In the genomic region with DNA sequence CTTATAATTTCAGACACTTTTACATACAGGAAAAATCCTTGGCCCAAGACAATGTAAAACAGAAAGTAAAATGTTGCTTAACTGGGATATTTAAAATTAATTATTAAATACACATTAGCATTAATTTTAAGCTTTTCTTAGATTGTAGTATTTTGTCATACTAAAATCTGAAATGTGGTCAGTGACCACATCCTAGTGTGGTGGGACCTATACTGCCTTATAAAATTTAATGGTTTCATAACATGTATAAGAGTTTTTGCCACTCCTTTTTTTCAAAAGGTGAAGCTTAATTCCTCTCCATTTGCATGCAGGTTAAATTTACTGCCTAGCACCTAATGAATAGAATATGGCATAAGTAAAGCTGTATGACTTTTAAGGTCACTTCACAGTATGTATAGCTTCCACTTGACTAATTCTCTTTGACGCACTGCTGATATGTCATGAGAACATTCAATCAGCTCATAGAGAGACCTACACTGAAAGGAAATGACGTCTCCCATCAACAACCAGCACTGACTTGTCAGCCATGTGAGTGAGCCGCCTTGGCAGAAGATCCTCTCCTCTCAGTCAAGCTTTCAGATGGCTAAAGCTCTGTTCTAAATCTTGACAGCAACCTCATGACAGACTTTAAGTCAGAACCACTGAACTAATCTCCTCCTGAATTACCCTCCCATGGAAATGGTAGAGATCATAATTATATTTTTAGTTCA, we compare ENCODE assay signal across 26 cellular contexts.
DNase-seq lines count a peak whose midpoint lies in the region; ATAC-seq, FAIRE-seq and TF ChIP-seq lines count a peak whose summit lies in the region.
"Had no signal": no experiment of that assay in that cellular context is flagged by ENCODE, and none has a peak within 500 bp of the region (broad histone marks: within the 10 kb centered on the region; RNA-seq: fewer than 3 reads in every experiment).

No MANE protein-coding gene starts in this region.

- WGBS in GM12878 (ENCODE audit: insufficient coverage, insufficient replicate concordance, low lambda C conversion rate, missing lambda C conversion rate): 41% methylated on average over 3 of the region's 3 CpGs

- no peak for TF ChIP-seq CTCF in GM12878 (IDR thresholded peaks at IDR 0.05 in 2 of 3, conservative IDR thresholded peaks at IDR 0.05 in 1 of 3; ENCODE audit: control insufficient read depth in 2 of 3, extremely low read depth in 1 of 3, insufficient read depth in 1 of 3, low read depth in 3 of 3, low read length in 3 of 3)

- TF ChIP-seq EP300 in GM12878 (IDR thresholded peaks at IDR 0.05; ENCODE audit: borderline replicate concordance in 1 of 2, control insufficient read depth in 1 of 2, low read depth in 2 of 2, low read length in 2 of 2): no peak

- H4K20me1 ChIP-seq in GM12878 (ENCODE audit: control insufficient read depth, insufficient read depth): no peaks in the 10 kb centered on the region

- intact Hi-C loops in GM12878 (cut with micrococcal nuclease; ENCODE audit: unreplicated experiment): no loop called here

- peak; percentile 65 for ATAC-seq in HG03432 (IDR thresholded peaks at IDR 0.05; ENCODE audit: unreplicated experiment)
- ATAC-seq in GM12878: peak; percentile 94
- ATAC-seq: CD8-positive, alpha-beta T cell; HepG2; K562; SK-N-SH treated with all-trans-retinoic acid at 6 μM for 48 hours had no signal

- no peaks in the 10 kb centered on the region for H3K4me1 ChIP-seq in GM12878 (ENCODE audit: control insufficient read depth, insufficient read depth, low read length)

- no peaks in the 10 kb centered on the region for H3K9me3 ChIP-seq in GM12878 (replicated peaks; ENCODE audit: control insufficient read depth, insufficient read depth, low read length)
- H3K9me3 ChIP-seq: MG63 had no signal

- H3K79me2 ChIP-seq in GM12878 (ENCODE audit: control insufficient read depth, insufficient read depth, low read length): no peaks in the 10 kb centered on the region

- no peaks in the 10 kb centered on the region for H3K27me3 ChIP-seq in GM12878 (replicated peaks in 1 of 2; ENCODE audit: control insufficient read depth in 2 of 2, insufficient read depth in 2 of 2, low read length in 1 of 2)
- H3K27me3 ChIP-seq: MG63 had no signal

- RAD21 ChIA-PET in GM12878 (lab: Charles Lee; ENCODE audit: unreplicated experiment): no interaction called here

- no peak for TF ChIP-seq POLR2A in GM12878 (IDR thresholded peaks at IDR 0.05; ENCODE audit: low read depth, low read length)

- no peak overlapping the region for H2AFZ ChIP-seq in GM12878 (ENCODE audit: control insufficient read depth, low read depth, low read length)

- SMC1A ChIA-PET in GM12878 (lab: Charles Lee; ENCODE audit: uncharacterized antibody, unreplicated experiment): interaction anchor here (0.7 kb wide), 1 partner anchor 13 kb away, joined by 3 read pairs; no protein-coding TSS in a partner anchor

- peak; percentile 25 for DNase-seq in NCI-H446 treated with DMSO at 0.1 percent for 48 hours (lab: John Stamatoyannopoulos, UW)
- no peak for DNase-seq in NCI-H446 (lab: John Stamatoyannopoulos, UW)
- DNase-seq in GM12878 (ENCODE audit: low read depth, low spot score): no peak
- no peak for DNase-seq in HCEC 1CT
- DNase-seq in stimulated activated CD4-positive, alpha-beta T cell treated with anti-CD3 and anti-CD28 coated beads, Interleukin-1b, Interleukin-23, amount 100 ng/mL, for 48 hours: no peak
- no peak for DNase-seq in kidney tubule cell (ENCODE audit: low spot score)
- DNase-seq in activated effector memory CD4-positive, alpha-beta T cell treated with Interleukin-2 at 50 U/mL for 16 hours: no peak
- DNase-seq: 8988T; AML-193; C1 segment of cervical spinal cord; CD8-positive, alpha-beta T cell; GF-D8; GOT3; MG63; NCI-H1048; NCI-H1436 treated with DMSO at 0.1 percent for 48 hours; NCI-H1930; NCI-H2171; NCI-H345; NCI-H526; SHP77 treated with DMSO at 0.1 percent for 48 hours had no signal

- H3K4me3 ChIP-seq in GM12878: no peak overlapping the region
- H3K4me3 ChIP-seq: K562, MG63 had no signal

- no peak overlapping the region for H3K4me2 ChIP-seq in GM12878 (ENCODE audit: control insufficient read depth, insufficient read depth)

- BruUV-seq in GM12878 (replicated peaks; lab: Mats Ljungman, UMichigan): no TSS peak

- POLR2A ChIA-PET in GM12878 (lab: Charles Lee): no interaction called here

- FAIRE-seq in GM12878 (lab: Jason Lieb, UNC): no peak
- FAIRE-seq: HepG2, K562 had no signal

- no peak for TF ChIP-seq RAD21 in GM12878 (IDR thresholded peaks at IDR 0.05; ENCODE audit: insufficient read depth, low read depth, low read length)

- in situ Hi-C loops in GM12878 (cut with MboI): no loop called here

- CTCF ChIA-PET in GM12878 (lab: Yijun Ruan, JAX): no interaction called here

- H3K36me3 ChIP-seq in GM12878 (ENCODE audit: control insufficient read depth in 2 of 2, insufficient read depth in 2 of 2, low read length in 1 of 2): no peaks in the 10 kb centered on the region
- H3K36me3 ChIP-seq: MG63 had no signal

- no peak overlapping the region for H3K9ac ChIP-seq in GM12878 (ENCODE audit: control insufficient read depth, insufficient read depth, low read length)

- no peak overlapping the region for H3K27ac ChIP-seq in GM12878 (ENCODE audit: control insufficient read depth, insufficient read depth)
- H3K27ac ChIP-seq: RWPE1 had no signal

TF ChIP-seq in GM12878, 131 proteins besides CTCF, POLR2A, EP300 and RAD21 (continues in another document):
- no peak for TF ChIP-seq PAX5 (IDR thresholded peaks at IDR 0.05; ENCODE audit: borderline replicate concordance, low read depth, low read length)
- TF ChIP-seq CEBPZ (IDR thresholded peaks at IDR 0.05; ENCODE audit: low read depth, low read length): no peak
- no peak for TF ChIP-seq ZBTB40 (IDR thresholded peaks at IDR 0.05; ENCODE audit: borderline replicate concordance)
- no peak for TF ChIP-seq TARDBP (IDR thresholded peaks at IDR 0.05; ENCODE audit: borderline replicate concordance)
